ENCODE assay signal across 25 cellular contexts in the genomic region with DNA sequence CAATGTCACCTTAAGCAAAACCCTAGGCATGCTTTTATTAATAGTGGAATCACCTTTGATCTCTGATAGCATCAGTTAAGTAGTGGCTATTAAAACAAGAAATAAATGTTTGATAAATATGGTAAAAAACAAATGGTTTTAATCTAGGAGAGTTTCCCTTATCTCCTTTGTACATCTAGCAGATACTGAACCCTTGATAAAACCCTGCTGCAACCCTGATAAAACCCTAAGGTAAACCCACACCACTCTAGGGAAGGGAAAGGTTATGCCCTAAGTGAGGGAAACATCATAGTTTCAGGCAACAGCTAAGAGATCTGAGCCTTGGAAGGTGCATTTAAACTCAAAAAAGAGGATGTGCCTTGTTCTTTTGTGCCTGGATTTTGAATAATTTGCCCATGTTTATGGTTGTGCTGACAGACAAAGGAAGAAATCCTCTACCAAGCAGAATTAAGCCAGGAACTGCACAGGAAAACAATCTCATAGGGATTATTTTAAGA.
"Had no signal": no experiment of that assay in that cellular context is flagged by ENCODE, and none has a peak within 500 bp of the region (broad histone marks: within the 10 kb centered on the region; RNA-seq: fewer than 3 reads in every experiment).

No MANE protein-coding gene starts in this region.

- H3K27ac ChIP-seq: coronary artery, left lung, ovary, psoas muscle, sigmoid colon, stomach, thyroid gland, vagina had no signal

- H3K4me3 ChIP-seq: coronary artery, left lung, ovary, psoas muscle, sigmoid colon, stomach, thyroid gland, vagina had no signal

- H3K9me3 ChIP-seq: left lung, ovary, psoas muscle, sigmoid colon, stomach, thyroid gland, vagina had no signal

- FAIRE-seq: endometrium, frontal cortex had no signal

- H3K27ac Mint-ChIP-seq: naive thymus-derived CD4-positive, alpha-beta T cell; stimulated activated effector memory CD8-positive, alpha-beta T cell treated with anti-CD3 and anti-CD28 coated beads, Interleukin-12 subunit alpha, Interleukin-12 subunit beta, amount 100 ng/mL, for 72 hours had no signal

- H3K9me3 Mint-ChIP-seq: nephron had no signal

- H3K4me3 Mint-ChIP-seq: naive thymus-derived CD4-positive, alpha-beta T cell; nephron; stimulated activated effector memory CD8-positive, alpha-beta T cell treated with anti-CD3 and anti-CD28 coated beads, Interleukin-12 subunit alpha, Interleukin-12 subunit beta, amount 100 ng/mL, for 72 hours had no signal

- H3K36me3 ChIP-seq: left lung, ovary, sigmoid colon, stomach, thyroid gland, vagina had no signal

- H3K27me3 ChIP-seq: left lung, ovary, sigmoid colon, stomach, thyroid gland, vagina had no signal

- H3K4me1 Mint-ChIP-seq: naive thymus-derived CD4-positive, alpha-beta T cell; nephron; stimulated activated effector memory CD8-positive, alpha-beta T cell treated with anti-CD3 and anti-CD28 coated beads, Interleukin-12 subunit alpha, Interleukin-12 subunit beta, amount 100 ng/mL, for 72 hours had no signal

- H3K36me3 Mint-ChIP-seq: naive thymus-derived CD4-positive, alpha-beta T cell; stimulated activated effector memory CD8-positive, alpha-beta T cell treated with anti-CD3 and anti-CD28 coated beads, Interleukin-12 subunit alpha, Interleukin-12 subunit beta, amount 100 ng/mL, for 72 hours had no signal

- H3K4me1 ChIP-seq: left lung, psoas muscle, sigmoid colon, stomach, thyroid gland, vagina had no signal

- ATAC-seq: left cardiac atrium; left lung; naive thymus-derived CD4-positive, alpha-beta T cell; psoas muscle; right cardiac atrium; stimulated activated effector memory CD8-positive, alpha-beta T cell treated with anti-CD3 and anti-CD28 coated beads, Interleukin-12 subunit alpha, Interleukin-12 subunit beta, amount 100 ng/mL, for 72 hours had no signal

- DNase-seq: effector memory CD4-positive, alpha-beta T cell; hypothalamus; left cardiac atrium; left lung; mesenchymal stem cell; midbrain; naive thymus-derived CD4-positive, alpha-beta T cell; occipital lobe; ovary; posterior cingulate gyrus; psoas muscle; right cardiac atrium; sigmoid colon; stimulated activated CD4-positive, alpha-beta T cell treated with anti-CD3 and anti-CD28 coated beads, Interleukin-2, amount 100 ng/mL, for 24 hours; stimulated activated CD4-positive, alpha-beta T cell treated with anti-CD3 and anti-CD28 coated beads, Interleukin-4, amount 100 ng/mL, for 24 hours; stimulated activated naive CD4-positive, alpha-beta T cell treated with Interleukin-2 at 50 U/mL for 16 hours; stomach; thyroid gland; trophoblast cell had no signal
